Comparison of ENCODE assay signal across 16 cellular contexts in the genomic region with DNA sequence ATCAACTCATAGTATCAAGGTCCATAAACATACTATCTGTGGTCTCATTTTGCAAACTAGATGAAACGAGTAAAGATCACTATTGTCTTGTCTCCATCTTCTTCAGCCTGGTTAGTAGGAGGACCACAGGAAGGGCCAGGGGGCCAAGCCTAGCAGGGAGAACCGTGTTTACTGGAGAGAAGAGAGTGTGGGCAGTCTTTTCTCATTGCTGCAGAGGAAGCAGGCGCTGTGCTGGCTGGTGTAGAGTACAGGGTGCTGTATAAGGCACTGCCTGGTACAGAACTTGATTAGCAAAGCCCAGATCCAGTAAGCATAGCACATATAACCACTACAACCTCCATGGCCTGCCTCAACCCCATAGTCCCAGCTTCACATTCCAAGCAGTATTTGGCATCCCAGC. TPM values are rescaled to one million over a fixed set of nuclear protein-coding genes. Genes with fewer than 3 reads are reported as not detected.
DNase-seq lines count a peak whose midpoint lies in the region; ATAC-seq, FAIRE-seq and TF ChIP-seq lines count a peak whose summit lies in the region.
"Had no signal": no experiment of that assay in that cellular context is flagged by ENCODE, and none has a peak within 500 bp of the region (broad histone marks: within the 10 kb centered on the region; RNA-seq: fewer than 3 reads in every experiment).

No MANE protein-coding gene starts in this region.

- H3K4me1 ChIP-seq in HepG2 (ENCODE audit: insufficient read depth, low read length) = peaks cover 9% of the 10 kb centered on the region
- H3K4me1 ChIP-seq: pancreas had no signal

- H3K36me3 ChIP-seq in HepG2 (replicated peaks in 1 of 2; ENCODE audit: control insufficient read depth in 1 of 2, insufficient read depth in 2 of 2, low read length in 2 of 2) = no peaks in the 10 kb centered on the region; a peak in 1 of 5 replicates
- H3K36me3 ChIP-seq: pancreas had no signal

- H3K27me3 Mint-ChIP-seq in activated naive CD8-positive, alpha-beta T cell treated with anti-CD3 and anti-CD28 coated beads for 36 hours = no peaks in the 10 kb centered on the region
- H3K27me3 Mint-ChIP-seq: type B pancreatic cell had no signal

- H3K4me3 ChIP-seq in HepG2 (replicated peaks in 1 of 3; ENCODE audit: insufficient read depth in 1 of 3, low read depth in 2 of 3, low read length in 3 of 3) = no peak overlapping the region
- H3K4me3 ChIP-seq: pancreas had no signal

- POLR2A ChIA-PET in HepG2 (lab: Yijun Ruan, JAX) = no interaction called here

- H3K27ac Mint-ChIP-seq in activated naive CD8-positive, alpha-beta T cell treated with anti-CD3 and anti-CD28 coated beads for 36 hours = peak overlapping the region; percentile 95
- H3K27ac Mint-ChIP-seq: type B pancreatic cell had no signal

- no peak overlapping the region for H2AFZ ChIP-seq in HepG2 (ENCODE audit: low read length)

- no peak for TF ChIP-seq POLR2A in HepG2 (IDR thresholded peaks at IDR 0.05; ENCODE audit: insufficient read depth in 1 of 2, low read depth in 2 of 2, low read length in 2 of 2)

- ATAC-seq in left cardiac atrium = peak in 1 of 2 donors; percentile 3
- ATAC-seq in left ventricle myocardium superior = no peak
- peak; percentile 35; the same call in 1 of the 3 replicates for ATAC-seq in HepG2
- ATAC-seq in activated CD4-positive, CD25-positive, alpha-beta regulatory T cell treated with anti-CD3 and anti-CD28 coated beads, Interleukin-2, amount 50 U/mL, for 24 hours = no peak
- ATAC-seq: pancreas had no signal

- no peak for TF ChIP-seq CTCF in HepG2 (CRISPR knock-in tag; IDR thresholded peaks at IDR 0.05)

- intact Hi-C loops in left cardiac atrium (cut with DNase I) = no loop called here
- intact Hi-C loops in left ventricle myocardium superior (cut with micrococcal nuclease) = no loop called here
- intact Hi-C loops in HepG2 (cut with micrococcal nuclease; ENCODE audit: unreplicated experiment) = no loop called here

- no peak for FAIRE-seq in HepG2 (lab: Jason Lieb, UNC)
- FAIRE-seq: pancreas had no signal

- no peak overlapping the region for H3K4me3 Mint-ChIP-seq in activated naive CD8-positive, alpha-beta T cell treated with anti-CD3 and anti-CD28 coated beads for 36 hours
- H3K4me3 Mint-ChIP-seq: type B pancreatic cell had no signal

- TF ChIP-seq RAD21 in HepG2 (CRISPR knock-in tag; IDR thresholded peaks at IDR 0.05) = no peak

- H3K4me1 Mint-ChIP-seq in activated naive CD8-positive, alpha-beta T cell treated with anti-CD3 and anti-CD28 coated beads for 36 hours = peaks cover 57% of the 10 kb centered on the region

- no peak overlapping the region for H3K27ac ChIP-seq in HepG2 (ENCODE audit: extremely low read length, insufficient read depth, low read length)

- in situ Hi-C loops in HepG2 (cut with HindIII; ENCODE audit: extremely low pct_ligation_motif_present, low pct_unique_long_range_greater_than_20kb) = no loop called here

- CTCF ChIA-PET in HepG2 (lab: Yijun Ruan, JAX; ENCODE audit: low intra/inter-chr PET ratio, low total read pairs) = no interaction called here

- DNase-seq in left cardiac atrium = peak; percentile 20
- no peak for DNase-seq in left ventricle myocardium superior
- DNase-seq in activated naive CD8-positive, alpha-beta T cell treated with anti-CD3 and anti-CD28 coated beads for 36 hours = no peak
- no peak for DNase-seq in HepG2 (ENCODE audit: low spot score)
- DNase-seq in T-helper 9 cell = no peak
- DNase-seq in KG1 (lab: John Stamatoyannopoulos, UW) = no peak
- DNase-seq in putamen (ENCODE audit: low spot score) = no peak
- DNase-seq: DMS79 treated with DMSO at 0.1 percent for 48 hours; midbrain; NCI-H146; NCI-H510A; pancreas; RPMI8226; stimulated activated CD4-positive, alpha-beta T cell treated with anti-CD3 and anti-CD28 coated beads, Interleukin-15, amount 100 ng/mL, for 24 hours had no signal

- H3K4me2 ChIP-seq in HepG2 (ENCODE audit: low read depth, low read length) = no peak overlapping the region

- H3K9me3 ChIP-seq in HepG2 (ENCODE audit: low read length) = no peaks in the 10 kb centered on the region
- H3K9me3 ChIP-seq: pancreas had no signal

- peaks cover 1% of the 10 kb centered on the region for H3K36me3 Mint-ChIP-seq in activated naive CD8-positive, alpha-beta T cell treated with anti-CD3 and anti-CD28 coated beads for 36 hours
- H3K36me3 Mint-ChIP-seq: type B pancreatic cell had no signal

- TF ChIP-seq EP300 in HepG2 (IDR thresholded peaks at IDR 0.05; ENCODE audit: low read depth in 2 of 2, low read length in 2 of 2) (no peak), HepG2 (CRISPR knock-in tag; IDR thresholded peaks at IDR 0.05; ENCODE audit: borderline replicate concordance) (no peak)

- no peaks in the 10 kb centered on the region for H3K79me2 ChIP-seq in HepG2 (ENCODE audit: insufficient read depth, low read length)

- no peaks in the 10 kb centered on the region for H3K27me3 ChIP-seq in HepG2 (ENCODE audit: control insufficient read depth in 1 of 2, insufficient read depth in 2 of 2, low read length in 2 of 2)
- H3K27me3 ChIP-seq: pancreas had no signal

- no peak overlapping the region for H3K9ac ChIP-seq in HepG2 (ENCODE audit: insufficient read depth, low read depth, low read length)

- H3K9me3 Mint-ChIP-seq in activated naive CD8-positive, alpha-beta T cell treated with anti-CD3 and anti-CD28 coated beads for 36 hours = no peaks in the 10 kb centered on the region
- H3K9me3 Mint-ChIP-seq: type B pancreatic cell had no signal

- BruUV-seq in HepG2 (replicated peaks; lab: Mats Ljungman, UMichigan) = no TSS peak

- no peaks in the 10 kb centered on the region for H4K20me1 ChIP-seq in HepG2 (ENCODE audit: insufficient read depth, low read length)

- WGBS in HepG2 (ENCODE audit: low lambda C conversion rate) = 35% methylated on average over 3 of the region's 3 CpGs

RNA-seq across cellular contexts. Expression of a gene that starts 10.0 kb away (rescaled TPM):
- total RNA-seq in left cardiac atrium = 10 to 100 TPM; 19.7 to 25.2 TPM
- total RNA-seq in left ventricle myocardium superior = 23.6 TPM
- 10 to 100 TPM; 49.5 to 53.9 TPM for total RNA-seq in activated naive CD8-positive, alpha-beta T cell treated with anti-CD3 and anti-CD28 coated beads for 36 hours
- total RNA-seq in HepG2 (2016; rRNA removed; fragmentation: Illumina TruSeq; extraction: Trizol) = 26.7 and 35.6 TPM in 2 replicates
- 39.7 and 51.0 TPM in 2 replicates for total RNA-seq in HepG2 (2016; cell fraction: cytosol; rRNA removed; fragmentation: Illumina TruSeq; extraction: Trizol; ENCODE audit: low read depth)
- total RNA-seq in HepG2 (2016; cell fraction: insoluble cytoplasmic fraction; rRNA removed; fragmentation: Illumina TruSeq; extraction: Trizol) = 25.1 and 39.5 TPM in 2 replicates
- total RNA-seq in HepG2 (2016; cell fraction: membrane; rRNA removed; fragmentation: Illumina TruSeq; extraction: Trizol) = 75.0 and 83.4 TPM in 2 replicates
- 20.7 and 25.9 TPM in 2 replicates for total RNA-seq in HepG2 (2016; cell fraction: nucleus; rRNA removed; fragmentation: Illumina TruSeq; extraction: Trizol)
- 40.4 and 45.0 TPM in 2 replicates for polyA plus RNA-seq in HepG2 (2011; rRNA removed)
- polyA plus RNA-seq in HepG2 (2011; cell fraction: cytosol; rRNA removed) = 39.3 and 49.3 TPM in 2 replicates
- 59.7 and 62.7 TPM in 2 replicates for polyA plus RNA-seq in HepG2 (2011; cell fraction: nucleus; rRNA removed)
- polyA plus RNA-seq in HepG2 (2012) = 32.3 and 39.7 TPM in 2 replicates
- polyA plus RNA-seq in HepG2 (2016; cell fraction: cytosol; fragmentation: Illumina TruSeq; extraction: Trizol; ENCODE audit: low read depth) = 63.3 and 71.3 TPM in 2 replicates
- polyA plus RNA-seq in HepG2 (2016; cell fraction: insoluble cytoplasmic fraction; fragmentation: Illumina TruSeq; extraction: Trizol; ENCODE audit: low read depth) = 30.8 and 33.0 TPM in 2 replicates
- polyA plus RNA-seq in HepG2 (2016; cell fraction: membrane; fragmentation: Illumina TruSeq; extraction: Trizol; ENCODE audit: low read depth) = 80.0 and 82.5 TPM in 2 replicates
- polyA plus RNA-seq in HepG2 (2016; cell fraction: nucleus; fragmentation: Illumina TruSeq; extraction: Trizol; ENCODE audit: insufficient read depth, low read depth) = 46.9 and 48.9 TPM in 2 replicates
- polyA minus RNA-seq in HepG2 (2011; rRNA and poly(A)+ RNA removed; ENCODE audit: low replicate concordance) = 34.0 and 38.8 TPM in 2 replicates
- 15.9 and 20.7 TPM in 2 replicates for polyA minus RNA-seq in HepG2 (2011; cell fraction: cytosol; rRNA and poly(A)+ RNA removed)
- 11.6 and 17.4 TPM in 2 replicates for polyA minus RNA-seq in HepG2 (2011; cell fraction: nucleus; rRNA and poly(A)+ RNA removed)

RNA-seq across cellular contexts. Expression of a gene that starts 11.5 kb away (rescaled TPM):
- 100 to 1,000 TPM in 1 of 2 donors, 10 to 100 TPM in 1; 16.5 to 117 TPM for total RNA-seq in left cardiac atrium
- 7.2 TPM for total RNA-seq in left ventricle myocardium superior
- total RNA-seq in activated naive CD8-positive, alpha-beta T cell treated with anti-CD3 and anti-CD28 coated beads for 36 hours = 1 to 10 TPM; 2.5 to 3.8 TPM
- 0.73 and 1.7 TPM in 2 replicates for total RNA-seq in HepG2 (2016; rRNA removed; fragmentation: Illumina TruSeq; extraction: Trizol)
- 0.10 and 0.18 TPM in 2 replicates for total RNA-seq in HepG2 (2016; cell fraction: cytosol; rRNA removed; fragmentation: Illumina TruSeq; extraction: Trizol; ENCODE audit: low read depth)
- 0.56 and 0.93 TPM in 2 replicates for total RNA-seq in HepG2 (2016; cell fraction: insoluble cytoplasmic fraction; rRNA removed; fragmentation: Illumina TruSeq; extraction: Trizol)
- 0.14 and 0.62 TPM in 2 replicates for total RNA-seq in HepG2 (2016; cell fraction: membrane; rRNA removed; fragmentation: Illumina TruSeq; extraction: Trizol)
- total RNA-seq in HepG2 (2016; cell fraction: nucleus; rRNA removed; fragmentation: Illumina TruSeq; extraction: Trizol) = 1.6 and 2.4 TPM in 2 replicates
- 0.51 and 0.56 TPM in 2 replicates for polyA plus RNA-seq in HepG2 (2011; rRNA removed)
- 0.26 and 0.35 TPM in 2 replicates for polyA plus RNA-seq in HepG2 (2011; cell fraction: cytosol; rRNA removed)
- polyA plus RNA-seq in HepG2 (2011; cell fraction: nucleus; rRNA removed) = 1.1 and 1.3 TPM in 2 replicates
- polyA plus RNA-seq in HepG2 (2012) = 0.31 and 0.45 TPM in 2 replicates
- polyA plus RNA-seq in HepG2 (2016; cell fraction: cytosol; fragmentation: Illumina TruSeq; extraction: Trizol; ENCODE audit: low read depth) = 0.01 TPM in 1 of 2 replicates, not detected in the other
- polyA plus RNA-seq in HepG2 (2016; cell fraction: insoluble cytoplasmic fraction; fragmentation: Illumina TruSeq; extraction: Trizol; ENCODE audit: low read depth) = 0.37 and 0.45 TPM in 2 replicates
- 0.03 and 0.30 TPM in 2 replicates for polyA plus RNA-seq in HepG2 (2016; cell fraction: membrane; fragmentation: Illumina TruSeq; extraction: Trizol; ENCODE audit: low read depth)
- polyA plus RNA-seq in HepG2 (2016; cell fraction: nucleus; fragmentation: Illumina TruSeq; extraction: Trizol; ENCODE audit: insufficient read depth, low read depth) = 1.0 and 2.5 TPM in 2 replicates
- 0.87 and 3.5 TPM in 2 replicates for polyA minus RNA-seq in HepG2 (2011; rRNA and poly(A)+ RNA removed; ENCODE audit: low replicate concordance)
- 0.69 and 0.97 TPM in 2 replicates for polyA minus RNA-seq in HepG2 (2011; cell fraction: cytosol; rRNA and poly(A)+ RNA removed)
- polyA minus RNA-seq in HepG2 (2011; cell fraction: nucleus; rRNA and poly(A)+ RNA removed) = 1.8 and 2.2 TPM in 2 replicates

RNA-seq across cellular contexts. Expression of a gene that starts 14.9 kb away (rescaled TPM):
- 100 to 1,000 TPM; 169 to 198 TPM for total RNA-seq in left cardiac atrium
- 335 TPM for total RNA-seq in left ventricle myocardium superior
- total RNA-seq in activated naive CD8-positive, alpha-beta T cell treated with anti-CD3 and anti-CD28 coated beads for 36 hours = 10 to 100 TPM; 87.7 to 95.8 TPM
- 118 and 129 TPM in 2 replicates for total RNA-seq in HepG2 (2016; rRNA removed; fragmentation: Illumina TruSeq; extraction: Trizol)
- 18.0 and 20.7 TPM in 2 replicates for total RNA-seq in HepG2 (2016; cell fraction: cytosol; rRNA removed; fragmentation: Illumina TruSeq; extraction: Trizol; ENCODE audit: low read depth)
- 121 and 133 TPM in 2 replicates for total RNA-seq in HepG2 (2016; cell fraction: insoluble cytoplasmic fraction; rRNA removed; fragmentation: Illumina TruSeq; extraction: Trizol)
- 28.4 and 30.2 TPM in 2 replicates for total RNA-seq in HepG2 (2016; cell fraction: membrane; rRNA removed; fragmentation: Illumina TruSeq; extraction: Trizol)
- 63.0 and 65.1 TPM in 2 replicates for total RNA-seq in HepG2 (2016; cell fraction: nucleus; rRNA removed; fragmentation: Illumina TruSeq; extraction: Trizol)
- 70.1 and 89.9 TPM in 2 replicates for polyA plus RNA-seq in HepG2 (2011; rRNA removed)
- polyA plus RNA-seq in HepG2 (2011; cell fraction: cytosol; rRNA removed) = 52.3 and 72.4 TPM in 2 replicates
- 87.4 and 104 TPM in 2 replicates for polyA plus RNA-seq in HepG2 (2011; cell fraction: nucleus; rRNA removed)
- polyA plus RNA-seq in HepG2 (2012) = 117 and 118 TPM in 2 replicates
- 14.3 and 16.0 TPM in 2 replicates for polyA plus RNA-seq in HepG2 (2016; cell fraction: cytosol; fragmentation: Illumina TruSeq; extraction: Trizol; ENCODE audit: low read depth)
- polyA plus RNA-seq in HepG2 (2016; cell fraction: insoluble cytoplasmic fraction; fragmentation: Illumina TruSeq; extraction: Trizol; ENCODE audit: low read depth) = 134 and 145 TPM in 2 replicates
- 18.1 and 20.3 TPM in 2 replicates for polyA plus RNA-seq in HepG2 (2016; cell fraction: membrane; fragmentation: Illumina TruSeq; extraction: Trizol; ENCODE audit: low read depth)
- 89.9 and 92.0 TPM in 2 replicates for polyA plus RNA-seq in HepG2 (2016; cell fraction: nucleus; fragmentation: Illumina TruSeq; extraction: Trizol; ENCODE audit: insufficient read depth, low read depth)
- 158 and 259 TPM in 2 replicates for polyA minus RNA-seq in HepG2 (2011; rRNA and poly(A)+ RNA removed; ENCODE audit: low replicate concordance)
- polyA minus RNA-seq in HepG2 (2011; cell fraction: cytosol; rRNA and poly(A)+ RNA removed) = 53.5 and 76.1 TPM in 2 replicates
- polyA minus RNA-seq in HepG2 (2011; cell fraction: nucleus; rRNA and poly(A)+ RNA removed) = 67.2 and 85.7 TPM in 2 replicates

RNA-seq across cellular contexts. Expression of a gene that starts 21.1 kb away (rescaled TPM):
- 10 to 100 TPM; 12.7 to 16.3 TPM for total RNA-seq in left cardiac atrium
- total RNA-seq in left ventricle myocardium superior = 10.7 TPM
- total RNA-seq in activated naive CD8-positive, alpha-beta T cell treated with anti-CD3 and anti-CD28 coated beads for 36 hours = 10 to 100 TPM; 20.1 to 20.8 TPM
- total RNA-seq in HepG2 (2016; rRNA removed; fragmentation: Illumina TruSeq; extraction: Trizol) = 13.0 and 15.5 TPM in 2 replicates
- total RNA-seq in HepG2 (2016; cell fraction: cytosol; rRNA removed; fragmentation: Illumina TruSeq; extraction: Trizol; ENCODE audit: low read depth) = 3.1 and 3.7 TPM in 2 replicates
- 12.8 and 14.3 TPM in 2 replicates for total RNA-seq in HepG2 (2016; cell fraction: insoluble cytoplasmic fraction; rRNA removed; fragmentation: Illumina TruSeq; extraction: Trizol)
- 3.1 and 5.2 TPM in 2 replicates for total RNA-seq in HepG2 (2016; cell fraction: membrane; rRNA removed; fragmentation: Illumina TruSeq; extraction: Trizol)
- 13.9 and 14.4 TPM in 2 replicates for total RNA-seq in HepG2 (2016; cell fraction: nucleus; rRNA removed; fragmentation: Illumina TruSeq; extraction: Trizol)
- 25.2 and 27.7 TPM in 2 replicates for polyA plus RNA-seq in HepG2 (2011; rRNA removed)
- 10.4 and 16.6 TPM in 2 replicates for polyA plus RNA-seq in HepG2 (2011; cell fraction: cytosol; rRNA removed)
- 73.0 and 77.7 TPM in 2 replicates for polyA plus RNA-seq in HepG2 (2011; cell fraction: nucleus; rRNA removed)
- 11.1 and 11.9 TPM in 2 replicates for polyA plus RNA-seq in HepG2 (2012)
- polyA plus RNA-seq in HepG2 (2016; cell fraction: cytosol; fragmentation: Illumina TruSeq; extraction: Trizol; ENCODE audit: low read depth) = 1.2 and 1.9 TPM in 2 replicates
- polyA plus RNA-seq in HepG2 (2016; cell fraction: insoluble cytoplasmic fraction; fragmentation: Illumina TruSeq; extraction: Trizol; ENCODE audit: low read depth) = 7.2 and 7.7 TPM in 2 replicates
- 1.7 and 4.1 TPM in 2 replicates for polyA plus RNA-seq in HepG2 (2016; cell fraction: membrane; fragmentation: Illumina TruSeq; extraction: Trizol; ENCODE audit: low read depth)
- 32.1 and 34.2 TPM in 2 replicates for polyA plus RNA-seq in HepG2 (2016; cell fraction: nucleus; fragmentation: Illumina TruSeq; extraction: Trizol; ENCODE audit: insufficient read depth, low read depth)
- 26.5 and 36.9 TPM in 2 replicates for polyA minus RNA-seq in HepG2 (2011; rRNA and poly(A)+ RNA removed; ENCODE audit: low replicate concordance)
- 4.8 and 8.6 TPM in 2 replicates for polyA minus RNA-seq in HepG2 (2011; cell fraction: cytosol; rRNA and poly(A)+ RNA removed)
- polyA minus RNA-seq in HepG2 (2011; cell fraction: nucleus; rRNA and poly(A)+ RNA removed) = 17.8 and 19.4 TPM in 2 replicates

RNA-seq across cellular contexts. Expression of a gene that starts 27.8 kb away (rescaled TPM):
- total RNA-seq in left cardiac atrium (10 to 100 TPM; 35.9 to 92.7 TPM), left ventricle myocardium superior (24.8 TPM), HepG2 (2016; rRNA removed; fragmentation: Illumina TruSeq; extraction: Trizol) (1.3 and 1.5 TPM in 2 replicates)
- 1 to 10 TPM; 1.2 to 3.0 TPM for total RNA-seq in activated naive CD8-positive, alpha-beta T cell treated with anti-CD3 and anti-CD28 coated beads for 36 hours
- total RNA-seq in HepG2 (2016; cell fraction: cytosol; rRNA removed; fragmentation: Illumina TruSeq; extraction: Trizol; ENCODE audit: low read depth) = 2.0 and 3.3 TPM in 2 replicates
- total RNA-seq in HepG2 (2016; cell fraction: insoluble cytoplasmic fraction; rRNA removed; fragmentation: Illumina TruSeq; extraction: Trizol) = 0.74 and 1.1 TPM in 2 replicates
- total RNA-seq in HepG2 (2016; cell fraction: membrane; rRNA removed; fragmentation: Illumina TruSeq; extraction: Trizol) = 0.87 and 1.3 TPM in 2 replicates
- 1.1 TPM in 1 of 2 replicates, not detected in the other for total RNA-seq in HepG2 (2016; cell fraction: nucleus; rRNA removed; fragmentation: Illumina TruSeq; extraction: Trizol)
- polyA plus RNA-seq in HepG2 (2011; rRNA removed) = 4.7 and 6.4 TPM in 2 replicates
- 3.0 and 4.5 TPM in 2 replicates for polyA plus RNA-seq in HepG2 (2011; cell fraction: cytosol; rRNA removed)
- polyA plus RNA-seq in HepG2 (2011; cell fraction: nucleus; rRNA removed) = 2.7 and 3.0 TPM in 2 replicates
- polyA plus RNA-seq in HepG2 (2012) = 2.5 and 4.9 TPM in 2 replicates
- 1.8 and 2.9 TPM in 2 replicates for polyA plus RNA-seq in HepG2 (2016; cell fraction: cytosol; fragmentation: Illumina TruSeq; extraction: Trizol; ENCODE audit: low read depth)
- polyA plus RNA-seq in HepG2 (2016; cell fraction: insoluble cytoplasmic fraction; fragmentation: Illumina TruSeq; extraction: Trizol; ENCODE audit: low read depth) = 3.0 and 3.5 TPM in 2 replicates
- polyA plus RNA-seq in HepG2 (2016; cell fraction: membrane; fragmentation: Illumina TruSeq; extraction: Trizol; ENCODE audit: low read depth) = 2.1 and 3.2 TPM in 2 replicates
- polyA plus RNA-seq in HepG2 (2016; cell fraction: nucleus; fragmentation: Illumina TruSeq; extraction: Trizol; ENCODE audit: insufficient read depth, low read depth) = 3.8 and 3.9 TPM in 2 replicates
- 3.2 TPM in 1 of 2 replicates, not detected in the other for polyA minus RNA-seq in HepG2 (2011; rRNA and poly(A)+ RNA removed; ENCODE audit: low replicate concordance)
- 1.2 TPM in 1 of 2 replicates, not detected in the other for polyA minus RNA-seq in HepG2 (2011; cell fraction: cytosol; rRNA and poly(A)+ RNA removed)
- polyA minus RNA-seq in HepG2 (2011; cell fraction: nucleus; rRNA and poly(A)+ RNA removed) = 2.4 and 2.5 TPM in 2 replicates
